ENCODE assay signal across 22 cellular contexts in the genomic region with DNA sequence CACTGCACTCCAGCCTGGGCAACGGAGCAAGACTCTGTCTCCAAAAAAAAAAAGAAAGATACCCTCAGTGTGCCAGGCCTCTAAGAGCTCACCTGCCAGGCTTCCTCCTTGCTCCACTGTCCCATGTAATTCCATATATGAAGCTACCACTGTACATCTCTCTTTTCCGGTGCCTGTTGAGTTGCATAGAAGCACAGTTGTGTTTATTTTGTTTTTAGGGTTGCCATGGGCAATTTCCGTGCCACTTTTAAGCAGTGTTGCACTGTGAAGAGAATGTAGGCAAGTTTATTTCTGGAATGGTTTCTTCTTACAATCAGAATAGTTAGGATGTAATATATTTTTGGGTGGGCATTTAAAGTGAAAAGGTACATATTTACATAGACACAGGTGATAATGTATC. TPM values are rescaled to one million over a fixed set of nuclear protein-coding genes. Genes with fewer than 3 reads are reported as not detected.
DNase-seq lines count a peak whose midpoint lies in the region; ATAC-seq and TF ChIP-seq lines count a peak whose summit lies in the region.
"Had no signal": no experiment of that assay in that cellular context is flagged by ENCODE, and none has a peak within 500 bp of the region (broad histone marks: within the 10 kb centered on the region; RNA-seq: fewer than 3 reads in every experiment).

No MANE protein-coding gene starts in this region.

- peaks cover 9% of the 10 kb centered on the region for H3K4me1 Mint-ChIP-seq in activated CD4-positive, alpha-beta memory T cell treated with anti-CD3 and anti-CD28 coated beads, Interleukin-2, amount 10 ng/mL, durations not matched to agents 7 days and 5 days
- peaks cover 1% of the 10 kb centered on the region for H3K4me1 Mint-ChIP-seq in activated T-helper 17 cell treated with anti-CD3 and anti-CD28 coated beads, Interleukin-2, amount 50 U/mL, for 72 hours

- DNase-seq in Right ventricle myocardium inferior (ENCODE audit: missing footprints) (no peak), cardiac septum (ENCODE audit: low spot score) (no peak), NCI-H748 treated with DMSO at 0.1 percent for 48 hours (lab: John Stamatoyannopoulos, UW) (peak; percentile 4), left ventricle myocardium superior (no peak), testis (no peak), breast epithelium (ENCODE audit: low spot score in 2 of 2) (no peak)
- DNase-seq in activated CD4-positive, alpha-beta memory T cell treated with anti-CD3 and anti-CD28 coated beads, Interleukin-2, amount 10 ng/mL, durations not matched to agents 7 days and 5 days: no peak
- DNase-seq: ACHN; activated B cell treated with CpG ODN at 0.5 μM for 24 hours; activated CD4-positive, alpha-beta T cell treated with anti-CD3 and anti-CD28 coated beads, Interleukin-2, amount 50 U/mL, for 48 hours; activated T-cell treated with anti-CD3 and anti-CD28 coated beads, Interleukin-2, amount 50 U/mL, for 1 hour; H7; left cardiac atrium; NCI-H2171; NK-92 treated with Interleukin-12 subunit alpha and Interleukin-12 subunit beta, amount 100 ng/mL, for 24 hours; Peyer's patch; substantia nigra had no signal

- ATAC-seq in Right ventricle myocardium inferior: peak; percentile 58
- ATAC-seq in left ventricle myocardium superior: peak; percentile 66
- ATAC-seq in activated T-helper 17 cell treated with anti-CD3 and anti-CD28 coated beads, Interleukin-2, amount 50 U/mL, for 72 hours (replicated peaks): no peak
- ATAC-seq: natural killer cell treated with Interleukin-12 subunit alpha and Interleukin-12 subunit beta and Interleukin-15 and Interleukin-18, amount 100 ng/mL, for 72 hours had no signal

- no peak overlapping the region for H3K27ac Mint-ChIP-seq in activated CD4-positive, alpha-beta memory T cell treated with anti-CD3 and anti-CD28 coated beads, Interleukin-2, amount 10 ng/mL, durations not matched to agents 7 days and 5 days
- H3K27ac Mint-ChIP-seq in activated T-helper 17 cell treated with anti-CD3 and anti-CD28 coated beads, Interleukin-2, amount 50 U/mL, for 72 hours: no peak overlapping the region
- H3K27ac Mint-ChIP-seq: activated B cell treated with CpG ODN at 0.5 μM for 24 hours had no signal

- no peak overlapping the region for H3K4me3 Mint-ChIP-seq in activated CD4-positive, alpha-beta memory T cell treated with anti-CD3 and anti-CD28 coated beads, Interleukin-2, amount 10 ng/mL, durations not matched to agents 7 days and 5 days
- H3K4me3 Mint-ChIP-seq in activated T-helper 17 cell treated with anti-CD3 and anti-CD28 coated beads, Interleukin-2, amount 50 U/mL, for 72 hours: no peak overlapping the region
- H3K4me3 Mint-ChIP-seq: activated B cell treated with CpG ODN at 0.5 μM for 24 hours; natural killer cell treated with Interleukin-12 subunit alpha and Interleukin-12 subunit beta and Interleukin-15 and Interleukin-18, amount 100 ng/mL, for 72 hours had no signal

- H3K9me3 ChIP-seq in testis (no peaks in the 10 kb centered on the region), breast epithelium (no peaks in the 10 kb centered on the region)
- H3K9me3 ChIP-seq: Peyer's patch had no signal

- H3K4me3 ChIP-seq in testis: no peak overlapping the region
- no peak overlapping the region for H3K4me3 ChIP-seq in breast epithelium
- H3K4me3 ChIP-seq: BLaER1 treated with 17β-estradiol and CSF1 and Interleukin-3, amounts not matched to agents 10 nM and 100 nM; coronary artery; Peyer's patch had no signal

- CTCF ChIA-PET in activated CD4-positive, alpha-beta memory T cell treated with anti-CD3 and anti-CD28 coated beads, Interleukin-2, amount 10 ng/mL, durations not matched to agents 7 days and 5 days (lab: Charles Lee): no interaction called here

- intact Hi-C loops in Right ventricle myocardium inferior (cut with DNase I): no loop called here
- intact Hi-C loops in cardiac septum (cut with DNase I): no loop called here
- intact Hi-C loops in left ventricle myocardium superior (cut with micrococcal nuclease): no loop called here
- intact Hi-C loops in testis (cut with DNase I; ENCODE audit: low total_unique reads): no loop called here
- intact Hi-C loops in breast epithelium (cut with DNase I; ENCODE audit: low total_unique reads): no loop called here

- no peak for TF ChIP-seq CTCF in testis (IDR thresholded peaks at IDR 0.05)
- TF ChIP-seq CTCF in breast epithelium (IDR thresholded peaks at IDR 0.05): no peak

- H3K27me3 ChIP-seq in testis (no peaks in the 10 kb centered on the region), breast epithelium (no peaks in the 10 kb centered on the region)
- H3K27me3 ChIP-seq: BLaER1 treated with 17β-estradiol and CSF1 and Interleukin-3, amounts not matched to agents 10 nM and 100 nM; Peyer's patch had no signal

- peaks cover 10% of the 10 kb centered on the region for H3K9me3 Mint-ChIP-seq in activated CD4-positive, alpha-beta memory T cell treated with anti-CD3 and anti-CD28 coated beads, Interleukin-2, amount 10 ng/mL, durations not matched to agents 7 days and 5 days
- no peaks in the 10 kb centered on the region for H3K9me3 Mint-ChIP-seq in activated T-helper 17 cell treated with anti-CD3 and anti-CD28 coated beads, Interleukin-2, amount 50 U/mL, for 72 hours
- H3K9me3 Mint-ChIP-seq: natural killer cell treated with Interleukin-12 subunit alpha and Interleukin-12 subunit beta and Interleukin-15 and Interleukin-18, amount 100 ng/mL, for 72 hours had no signal

- POLR2A ChIA-PET in activated CD4-positive, alpha-beta memory T cell treated with anti-CD3 and anti-CD28 coated beads, Interleukin-2, amount 10 ng/mL, durations not matched to agents 7 days and 5 days (lab: Charles Lee): no interaction called here

- H3K27me3 Mint-ChIP-seq in activated CD4-positive, alpha-beta memory T cell treated with anti-CD3 and anti-CD28 coated beads, Interleukin-2, amount 10 ng/mL, durations not matched to agents 7 days and 5 days: no peaks in the 10 kb centered on the region
- H3K27me3 Mint-ChIP-seq in activated T-helper 17 cell treated with anti-CD3 and anti-CD28 coated beads, Interleukin-2, amount 50 U/mL, for 72 hours: no peaks in the 10 kb centered on the region
- H3K27me3 Mint-ChIP-seq: activated B cell treated with CpG ODN at 0.5 μM for 24 hours; natural killer cell treated with Interleukin-12 subunit alpha and Interleukin-12 subunit beta and Interleukin-15 and Interleukin-18, amount 100 ng/mL, for 72 hours had no signal

- WGBS in testis, 2 donors: 70 to 93% methylated on average over 3 of the region's 3 CpGs

- H3K4me1 ChIP-seq in testis (no peaks in the 10 kb centered on the region), breast epithelium (no peaks in the 10 kb centered on the region)
- H3K4me1 ChIP-seq: parathyroid adenoma had no signal

- H3K27ac ChIP-seq in testis (no peak overlapping the region), breast epithelium (no peak overlapping the region)
- H3K27ac ChIP-seq: BLaER1 treated with 17β-estradiol and CSF1 and Interleukin-3, amounts not matched to agents 10 nM and 100 nM; parathyroid adenoma; Peyer's patch had no signal

- H3K36me3 Mint-ChIP-seq in activated CD4-positive, alpha-beta memory T cell treated with anti-CD3 and anti-CD28 coated beads, Interleukin-2, amount 10 ng/mL, durations not matched to agents 7 days and 5 days (ENCODE audit: low read depth): peaks cover 55% of the 10 kb centered on the region
- peaks cover 36% of the 10 kb centered on the region for H3K36me3 Mint-ChIP-seq in activated T-helper 17 cell treated with anti-CD3 and anti-CD28 coated beads, Interleukin-2, amount 50 U/mL, for 72 hours (ENCODE audit: low read depth)

- H3K36me3 ChIP-seq in testis (ENCODE audit: low read depth, missing control alignments) (no peaks in the 10 kb centered on the region), breast epithelium (no peaks in the 10 kb centered on the region)

- TF ChIP-seq POLR2A in testis (IDR thresholded peaks at IDR 0.05): no peak
- no peak for TF ChIP-seq POLR2A in breast epithelium (IDR thresholded peaks at IDR 0.05)

RNA-seq across cellular contexts. Expression of gene MR1, which starts 23.3 kb away (rescaled TPM):
- total RNA-seq in Right ventricle myocardium inferior: 5.3 TPM
- 4.6 TPM for total RNA-seq in cardiac septum
- total RNA-seq in left ventricle myocardium superior: 3.4 TPM
- 10 to 100 TPM; 36.4 to 36.5 TPM for total RNA-seq in activated CD4-positive, alpha-beta memory T cell treated with anti-CD3 and anti-CD28 coated beads, Interleukin-2, amount 10 ng/mL, durations not matched to agents 7 days and 5 days
- total RNA-seq in activated T-helper 17 cell treated with anti-CD3 and anti-CD28 coated beads, Interleukin-2, amount 50 U/mL, for 72 hours: 10 to 100 TPM; 21.9 to 26.1 TPM
- 1 to 10 TPM; 5.8 to 7.1 TPM for total RNA-seq in testis
- polyA plus RNA-seq in testis (ENCODE audit: insufficient read depth, low read depth, low replicate concordance): 8.6 TPM
- 10 to 100 TPM; 12.8 to 23.4 (median 15.2) TPM for total RNA-seq in breast epithelium
- total RNA-seq: H7 had no signal

RNA-seq across cellular contexts. Expression of gene IER5, which starts 31.4 kb away (rescaled TPM):
- 14.3 TPM for total RNA-seq in Right ventricle myocardium inferior
- 20.5 TPM for total RNA-seq in cardiac septum
- 15.9 TPM for total RNA-seq in left ventricle myocardium superior
- 10 to 100 TPM; 41.6 to 43.9 TPM for total RNA-seq in activated CD4-positive, alpha-beta memory T cell treated with anti-CD3 and anti-CD28 coated beads, Interleukin-2, amount 10 ng/mL, durations not matched to agents 7 days and 5 days
- total RNA-seq in activated T-helper 17 cell treated with anti-CD3 and anti-CD28 coated beads, Interleukin-2, amount 50 U/mL, for 72 hours: 10 to 100 TPM; 40.9 to 60.4 TPM
- total RNA-seq in testis: 10 to 100 TPM; 10.3 to 13.3 TPM
- polyA plus RNA-seq in testis (ENCODE audit: insufficient read depth, low read depth, low replicate concordance): 7.1 TPM
- total RNA-seq in breast epithelium: 10 to 100 TPM in 2 of 3 donors, 1 to 10 TPM in 1; 6.9 to 19.7 (median 18.1) TPM

RNA-seq across cellular contexts. Expression of gene STX6, which starts 34.4 kb away (rescaled TPM):
- total RNA-seq in Right ventricle myocardium inferior (6.1 TPM), cardiac septum (8.3 TPM), left ventricle myocardium superior (6.4 TPM), testis (10 to 100 TPM; 26.5 to 29.7 TPM), breast epithelium (10 to 100 TPM; 20.2 to 33.7 (median 25.6) TPM)
- 10 to 100 TPM; 20.6 to 21.0 TPM for total RNA-seq in activated CD4-positive, alpha-beta memory T cell treated with anti-CD3 and anti-CD28 coated beads, Interleukin-2, amount 10 ng/mL, durations not matched to agents 7 days and 5 days
- 10 to 100 TPM; 17.5 to 26.4 TPM for total RNA-seq in activated T-helper 17 cell treated with anti-CD3 and anti-CD28 coated beads, Interleukin-2, amount 50 U/mL, for 72 hours
- polyA plus RNA-seq in testis (ENCODE audit: insufficient read depth, low read depth, low replicate concordance): 12.7 TPM
